ENCODE assay signal across 8 cellular contexts in the genomic region with DNA sequence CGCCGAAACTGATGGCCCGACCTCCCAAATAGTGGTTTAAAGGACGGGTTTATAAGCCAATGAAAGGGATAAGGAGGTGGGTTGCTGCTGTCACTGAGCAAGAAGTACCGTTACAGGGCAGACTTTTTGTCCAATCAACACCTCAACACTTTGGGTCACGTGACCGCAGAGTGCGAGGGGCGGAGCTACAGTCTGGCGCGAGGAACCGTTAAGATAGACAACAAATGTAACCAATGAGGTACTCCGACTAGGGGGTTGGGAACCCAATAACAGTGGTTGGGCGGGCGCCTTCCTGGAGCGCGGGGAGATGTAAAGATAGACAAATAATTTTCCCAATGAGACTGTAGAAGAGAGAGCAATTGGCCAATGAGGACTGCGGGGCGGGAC. TPM values are rescaled to one million over a fixed set of nuclear protein-coding genes. Genes with fewer than 3 reads are reported as not detected.
A peak's percentile ranks its signal among the peaks of the same experiment; 100 is the strongest.
DNase-seq lines count a peak whose midpoint lies in the region; ATAC-seq, FAIRE-seq and TF ChIP-seq lines count a peak whose summit lies in the region.

RBM15 (plus strand) TSS at position 338 of the 387 bp plus-strand sequence; CDS start at position 367, 29 bp downstream.

- peak within 1 kb of the TSS; percentile 95 for H3K4me3 ChIP-seq in left ventricle myocardium inferior

- H3K36me3 ChIP-seq in left ventricle myocardium inferior, result peaks cover 23% of the 10 kb centered on the region

- intact Hi-C loops in T-helper 1 cell treated with Interleukin-12 subunit alpha and Interleukin-12 subunit beta and Interleukin-4 antibody, amounts not matched to agents 30 ng/mL and 1 ng/mL, for 36 hours (cut with micrococcal nuclease), result loop anchor here (1.0 to 5.0 kb wide), 12 partner anchors 44 to 1416 kb away; partner anchors contain the start of genes ATP5PB, DDX20, LRIF1 and PSMA5
- intact Hi-C loops in left ventricle myocardium inferior (cut with micrococcal nuclease), result no loop called here

- ATAC-seq in HG02885 (IDR thresholded peaks at IDR 0.05; ENCODE audit: poor library complexity, unreplicated experiment), result peak; percentile 71

- no peaks in the 10 kb centered on the region for H3K27me3 ChIP-seq in left ventricle myocardium inferior (ENCODE audit: low read depth)

- no peaks in the 10 kb centered on the region for H3K9me3 Mint-ChIP-seq in progenitor cell of endocrine pancreas (ENCODE audit: low read depth)

- peak; percentile 96 for FAIRE-seq in GM12892 (lab: Jason Lieb, UNC)

- peaks cover 21% of the 10 kb centered on the region for H3K36me3 Mint-ChIP-seq in progenitor cell of endocrine pancreas (ENCODE audit: insufficient read depth)

- peaks cover 46% of the 10 kb centered on the region for H3K4me1 Mint-ChIP-seq in progenitor cell of endocrine pancreas (ENCODE audit: low read depth)

- peaks cover 76% of the 10 kb centered on the region for H3K4me1 ChIP-seq in left ventricle myocardium inferior

- peak within 1 kb of the TSS; percentile 99 for H3K27ac ChIP-seq in left ventricle myocardium inferior (replicated peaks)

- TF ChIP-seq CTCF in left ventricle myocardium inferior (IDR thresholded peaks at IDR 0.05; ENCODE audit: borderline replicate concordance), result no peak
- no peak for TF ChIP-seq CTCF in progenitor cell of endocrine pancreas (IDR thresholded peaks at IDR 0.05; ENCODE audit: unreplicated experiment)

- no peaks in the 10 kb centered on the region for H3K9me3 ChIP-seq in left ventricle myocardium inferior (replicated peaks)

- no peak within 1 kb of the TSS for H3K4me3 Mint-ChIP-seq in progenitor cell of endocrine pancreas (ENCODE audit: low read depth)

- H3K27ac Mint-ChIP-seq in progenitor cell of endocrine pancreas, result no peak within 1 kb of the TSS

- no peak for TF ChIP-seq POLR2A in GM12892 (IDR thresholded peaks at IDR 0.05; ENCODE audit: low read depth, low read length)

- H3K27me3 Mint-ChIP-seq in progenitor cell of endocrine pancreas, result peaks cover 3% of the 10 kb centered on the region

- DNase-seq in GM12892 (ENCODE audit: insufficient read length) (peak; percentile 85), NCI-H146 treated with DMSO at 0.1 percent for 48 hours (lab: John Stamatoyannopoulos, UW; ENCODE audit: unreplicated experiment) (peak; percentile 100), amniotic stem cell (lab: John Stamatoyannopoulos, UW) (peak; percentile 100), left ventricle myocardium inferior (peak; percentile 97), progenitor cell of endocrine pancreas (ENCODE audit: low spot score, unreplicated experiment) (peak; percentile 95), ureter (ENCODE audit: low spot score) (peak; percentile 99)

RNA-seq across cellular contexts. Expression of gene RBM15, which starts in this region (rescaled TPM):
- 13.6 TPM for polyA plus RNA-seq in GM12892 (2012; ENCODE audit: missing spikeins)
- 55.2 and 57.4 TPM in 2 replicates for total RNA-seq in T-helper 1 cell treated with Interleukin-12 subunit alpha and Interleukin-12 subunit beta and Interleukin-4 antibody, amounts not matched to agents 30 ng/mL and 1 ng/mL, for 36 hours
- total RNA-seq in left ventricle myocardium inferior (12.6 TPM), progenitor cell of endocrine pancreas (31.6 and 31.9 TPM in 2 replicates), ureter (26.2 TPM)

Comparison
In these comparisons a context has a peak if more than half of its experiments do, and no peak if none do; other contexts are left out.
1. Peak in every context shown above with its lines: DNase-seq, ATAC-seq, H3K4me3 ChIP-seq and H3K27ac ChIP-seq.